ENCODE assay signal across 15 cellular contexts in genomic region chr20:16639027-16639941, GRCh38.
DNase-seq lines count a peak whose midpoint lies in the region; ATAC-seq and TF ChIP-seq lines count a peak whose summit lies in the region.
"Had no signal": no experiment of that assay in that cellular context is flagged by ENCODE, and none has a peak within 500 bp of the region (broad histone marks: within the 10 kb centered on the region; RNA-seq: fewer than 3 reads in every experiment).

No MANE protein-coding gene starts in this region.

- CTCF ChIA-PET in WTC11 (lab: Charles Lee): no interaction called here

- POLR2A ChIA-PET in WTC11 (lab: Charles Lee): no interaction called here

- no peak overlapping the region for H3K4me3 Mint-ChIP-seq in progenitor cell of endocrine pancreas (ENCODE audit: low read depth)
- H3K4me3 Mint-ChIP-seq in WTC11: no peak overlapping the region
- H3K4me3 Mint-ChIP-seq in chondrocyte (ENCODE audit: unreplicated experiment): no peak overlapping the region

- H3K36me3 Mint-ChIP-seq in progenitor cell of endocrine pancreas (ENCODE audit: insufficient read depth) (no peaks in the 10 kb centered on the region), WTC11 (no peaks in the 10 kb centered on the region), chondrocyte (ENCODE audit: low read depth) (no peaks in the 10 kb centered on the region)
- H3K36me3 Mint-ChIP-seq: CD8-positive, alpha-beta memory T cell had no signal

- TF ChIP-seq CTCF in progenitor cell of endocrine pancreas (IDR thresholded peaks at IDR 0.05; ENCODE audit: unreplicated experiment): no peak
- no peak for TF ChIP-seq CTCF in WTC11 (IDR thresholded peaks at IDR 0.05)
- no peak for TF ChIP-seq CTCF in chondrocyte (IDR thresholded peaks at IDR 0.05)

- no peak for ATAC-seq in WTC11
- ATAC-seq: HCT116 had no signal

- H3K9me3 Mint-ChIP-seq in progenitor cell of endocrine pancreas (ENCODE audit: low read depth): peaks cover 2% of the 10 kb centered on the region
- peaks cover 4% of the 10 kb centered on the region for H3K9me3 Mint-ChIP-seq in WTC11
- H3K9me3 Mint-ChIP-seq in chondrocyte (ENCODE audit: low read depth): no peaks in the 10 kb centered on the region
- H3K9me3 Mint-ChIP-seq: CD8-positive, alpha-beta memory T cell had no signal

- H3K27ac Mint-ChIP-seq in progenitor cell of endocrine pancreas (peak overlapping the region; percentile 65), WTC11 (no peak overlapping the region), chondrocyte (ENCODE audit: unreplicated experiment) (no peak overlapping the region)

- H3K4me1 Mint-ChIP-seq in progenitor cell of endocrine pancreas (ENCODE audit: low read depth): peaks cover 10% of the 10 kb centered on the region
- H3K4me1 Mint-ChIP-seq in WTC11: peaks cover 2% of the 10 kb centered on the region; the same call in 1 of the 2 replicates
- H3K4me1 Mint-ChIP-seq in chondrocyte (ENCODE audit: low read depth): no peaks in the 10 kb centered on the region
- H3K4me1 Mint-ChIP-seq: CD8-positive, alpha-beta memory T cell had no signal

- H3K27me3 Mint-ChIP-seq in progenitor cell of endocrine pancreas (peaks cover 9% of the 10 kb centered on the region), WTC11 (ENCODE audit: low read depth) (no peaks in the 10 kb centered on the region), chondrocyte (ENCODE audit: low read depth) (peaks cover 3% of the 10 kb centered on the region)

- DNase-seq in DMS 273 (lab: John Stamatoyannopoulos, UW; ENCODE audit: unreplicated experiment): peak; percentile 18
- no peak for DNase-seq in DMS 273 treated with DMSO at 0.1 percent for 48 hours (lab: John Stamatoyannopoulos, UW)
- DNase-seq in astrocyte of the hippocampus (ENCODE audit: low read depth, low spot score): peak; percentile 4
- DNase-seq in left kidney (ENCODE audit: low read depth, low spot score): peak; percentile 45
- DNase-seq in progenitor cell of endocrine pancreas (ENCODE audit: low spot score, unreplicated experiment): no peak
- no peak for DNase-seq in WTC11 (ENCODE audit: low spot score)
- DNase-seq in SW 1271 (lab: John Stamatoyannopoulos, UW): no peak
- no peak for DNase-seq in chondrocyte (ENCODE audit: low spot score)
- DNase-seq: CD8-positive, alpha-beta memory T cell; DMS79; NCI-H1092; NCI-H1694; NCI-H446; SHP77 treated with DMSO at 0.1 percent for 48 hours had no signal

TF ChIP-seq in WTC11, 78 proteins besides CTCF, POLR2A, EP300 and RAD21 (continues in another document):
- TF ChIP-seq ZNF512 (CRISPR knock-in tag; IDR thresholded peaks at IDR 0.05; ENCODE audit: borderline replicate concordance) (no peak), JUN (CRISPR knock-in tag; IDR thresholded peaks at IDR 0.05) (no peak), GTF2I (CRISPR knock-in tag; conservative IDR thresholded peaks at IDR 0.05) (no peak), ZNF425 (CRISPR knock-in tag; conservative IDR thresholded peaks at IDR 0.05) (no peak), ZNF416 (CRISPR knock-in tag; IDR thresholded peaks at IDR 0.05) (no peak), ZBTB21 (CRISPR knock-in tag; IDR thresholded peaks at IDR 0.05; ENCODE audit: borderline replicate concordance) (no peak), IRF1 (CRISPR knock-in tag; IDR thresholded peaks at IDR 0.05) (no peak), ZBTB43 (CRISPR knock-in tag; IDR thresholded peaks at IDR 0.05) (no peak), ATF6 (CRISPR knock-in tag; IDR thresholded peaks at IDR 0.05) (no peak), ZNF281 (CRISPR knock-in tag; IDR thresholded peaks at IDR 0.05) (no peak)

Comparison
In these comparisons a context has a peak if more than half of its experiments do, and no peak if none do; other contexts are left out.
1. DNase-seq: peak in DMS 273 (single experiment), astrocyte of the hippocampus (single experiment) and left kidney (single experiment); none in DMS 273 treated with DMSO at 0.1 percent for 48 hours (single experiment), progenitor cell of endocrine pancreas (single experiment), WTC11 (single experiment), SW 1271 (0 of 2) and chondrocyte (single experiment).